In the genomic region with DNA sequence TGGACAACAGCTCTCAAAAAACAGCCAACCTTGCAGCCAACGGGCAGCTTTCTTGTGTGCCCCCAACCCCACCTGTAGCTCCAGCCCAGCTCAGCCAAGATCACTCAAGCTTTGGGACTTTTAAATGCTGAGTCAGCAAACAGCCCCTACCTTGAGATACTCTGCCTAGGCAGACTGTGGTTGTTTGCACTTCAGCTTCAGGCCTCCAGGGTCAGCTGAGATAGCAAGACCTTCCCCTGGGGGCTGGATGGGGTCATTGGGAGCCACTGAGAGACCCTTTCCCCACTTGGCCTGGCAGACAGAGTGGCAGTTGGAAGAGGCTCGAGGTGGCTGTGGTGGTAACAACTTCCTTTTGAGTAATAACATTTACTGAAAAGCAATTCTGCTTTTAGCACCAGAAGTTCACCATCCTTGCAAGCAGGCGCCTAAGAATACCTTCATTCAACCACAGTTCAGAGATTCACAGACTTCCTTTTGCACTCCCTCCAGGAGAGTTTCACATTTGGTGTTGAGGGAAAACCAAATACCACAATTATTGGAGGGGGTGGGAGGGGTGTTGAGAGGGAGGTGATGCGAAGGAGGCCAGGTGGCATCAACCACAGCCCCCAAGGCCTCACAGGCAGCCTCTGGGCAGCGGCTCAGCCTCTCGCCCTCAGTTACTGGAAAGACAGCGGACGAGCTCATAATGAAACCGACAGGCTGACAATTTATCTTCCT, we compare ENCODE assay signal across 8 cellular contexts.
A peak's percentile ranks its signal among the peaks of the same experiment; 100 is the strongest.
DNase-seq lines count a peak whose midpoint lies in the region; ATAC-seq and TF ChIP-seq lines count a peak whose summit lies in the region.

No MANE protein-coding gene starts in this region.

- H3K9me3 ChIP-seq in SJSA1 (replicated peaks): no peaks in the 10 kb centered on the region
- no peaks in the 10 kb centered on the region for H3K9me3 ChIP-seq in ovary

- H3K36me3 ChIP-seq in SJSA1 (no peaks in the 10 kb centered on the region), ovary (no peaks in the 10 kb centered on the region)

- no peak for TF ChIP-seq POLR2A in ovary (IDR thresholded peaks at IDR 0.05)

- TF ChIP-seq CTCF in coronary artery (IDR thresholded peaks at IDR 0.05) (no peak), ovary (IDR thresholded peaks at IDR 0.05) (no peak)

- intact Hi-C loops in ovary (cut with DNase I): no loop called here

- peak; percentile 65 for ATAC-seq in HG03045 (IDR thresholded peaks at IDR 0.05; ENCODE audit: unreplicated experiment)

- H3K4me3 ChIP-seq in SJSA1: no peak overlapping the region
- peak overlapping the region; percentile 25 for H3K4me3 ChIP-seq in coronary artery
- H3K4me3 ChIP-seq in ovary: peak overlapping the region; percentile 12

- H3K4me1 ChIP-seq in SJSA1 (replicated peaks) (peaks cover 23% of the 10 kb centered on the region), ovary (ENCODE audit: insufficient read depth) (peaks cover 2% of the 10 kb centered on the region)

- peak; percentile 65 for DNase-seq in activated T-cell treated with anti-CD3 and anti-CD28 coated beads for 24 hours (ENCODE audit: low read depth)
- no peak for DNase-seq in activated T-cell treated with anti-CD3 and anti-CD28 coated beads for 4 hours
- no peak for DNase-seq in SJSA1 (ENCODE audit: low read depth in 1 of 2, low spot score in 2 of 2)
- no peak for DNase-seq in coronary artery (ENCODE audit: low spot score)
- DNase-seq in ovary: peak in 1 of 5 donors; percentile 28
- no peak for DNase-seq in DMS153 (lab: John Stamatoyannopoulos, UW)
- no peak for DNase-seq in NCI-H146 treated with DMSO at 0.1 percent for 48 hours (lab: John Stamatoyannopoulos, UW; ENCODE audit: unreplicated experiment)

- H3K27ac ChIP-seq in SJSA1 (peak overlapping the region; percentile 53), coronary artery (peak overlapping the region; percentile 30 to 63), ovary (peak overlapping the region; percentile 16 to 56)

- no peak for TF ChIP-seq EP300 in ovary (IDR thresholded peaks at IDR 0.05)

- H3K27me3 ChIP-seq in SJSA1 (replicated peaks) (no peaks in the 10 kb centered on the region), ovary (no peaks in the 10 kb centered on the region)

- 52 to 66% (median 54%) methylated on average over 9 of the region's 9 CpGs for WGBS in ovary, 3 donors
